ENCODE assay signal across 26 cellular contexts in the genomic region with DNA sequence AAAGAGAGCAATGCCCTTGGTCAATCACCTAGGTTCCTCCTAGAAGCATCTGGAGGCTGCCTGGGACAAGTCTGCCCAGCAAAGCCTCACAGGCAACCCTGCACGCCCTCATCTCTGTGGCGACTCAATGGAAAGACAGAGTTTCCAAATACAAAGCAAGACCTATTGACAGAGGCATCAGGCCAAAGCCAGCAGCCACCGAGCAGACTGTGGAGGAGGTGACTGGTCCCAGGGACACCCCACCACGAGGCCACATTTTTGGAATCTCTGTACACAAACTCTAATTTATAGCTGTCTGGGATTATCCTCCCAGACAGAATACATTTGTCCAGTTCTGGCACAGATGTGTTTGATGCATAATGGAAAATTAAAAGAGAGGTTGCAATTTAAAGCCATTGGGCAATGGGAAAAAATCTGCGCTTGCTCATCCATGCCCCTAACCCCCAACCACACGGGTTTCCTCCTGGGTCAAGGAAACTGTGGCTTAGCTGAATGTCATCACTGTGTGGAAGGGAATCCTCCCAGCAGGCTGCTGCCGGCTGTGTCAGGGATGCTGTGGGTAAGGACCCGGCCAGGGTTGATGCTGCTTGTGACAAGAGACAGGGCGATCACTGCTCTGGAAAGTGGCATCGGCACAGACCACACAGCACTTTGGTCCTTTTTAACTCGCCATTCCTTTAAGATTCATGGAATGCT. TPM values are rescaled to one million over a fixed set of nuclear protein-coding genes. Genes with fewer than 3 reads are reported as not detected.
DNase-seq lines count a peak whose midpoint lies in the region; ATAC-seq, FAIRE-seq and TF ChIP-seq lines count a peak whose summit lies in the region.
"Had no signal": no experiment of that assay in that cellular context is flagged by ENCODE, and none has a peak within 500 bp of the region (broad histone marks: within the 10 kb centered on the region; RNA-seq: fewer than 3 reads in every experiment).

No MANE protein-coding gene starts in this region.

- H3K36me3 ChIP-seq in mucosa of descending colon (ENCODE audit: low read depth), result no peaks in the 10 kb centered on the region
- peaks cover 5 to 6% of the 10 kb centered on the region in 2 donors for H3K36me3 ChIP-seq in stomach smooth muscle (ENCODE audit: control insufficient read depth in 2 of 2, insufficient read depth in 2 of 2, low read length in 2 of 2)
- no peaks in the 10 kb centered on the region for H3K36me3 ChIP-seq in kidney (ENCODE audit: control insufficient read depth in 1 of 2, insufficient read depth in 2 of 2, low read length in 2 of 2)
- H3K36me3 ChIP-seq: brain microvascular endothelial cell, esophagus squamous epithelium, lower lobe of right lung had no signal

- no peak overlapping the region for H3K4me3 Mint-ChIP-seq in activated T-helper 17 cell treated with anti-CD3 and anti-CD28 coated beads, Interleukin-2, amount 50 U/mL, for 72 hours
- H3K4me3 Mint-ChIP-seq: activated B cell treated with CpG ODN at 0.5 μM for 24 hours; activated naive CD8-positive, alpha-beta T cell treated with anti-CD3 and anti-CD28 coated beads, Interleukin-2, amount 10 ng/mL, durations not matched to agents 7 days and 5 days; CD4-positive, alpha-beta T cell; IgD-negative memory B cell had no signal

- intact Hi-C loops in mucosa of descending colon (cut with DNase I, micrococcal nuclease) (no loop called here), cardiac septum (cut with DNase I) (no loop called here), kidney (cut with DNase I) (no loop called here)

- H3K27me3 ChIP-seq in stomach smooth muscle (ENCODE audit: control insufficient read depth in 1 of 2, insufficient read depth in 2 of 2, low read length in 2 of 2), result no peaks in the 10 kb centered on the region

- peaks cover 36% of the 10 kb centered on the region for H3K4me1 Mint-ChIP-seq in activated T-helper 17 cell treated with anti-CD3 and anti-CD28 coated beads, Interleukin-2, amount 50 U/mL, for 72 hours
- H3K4me1 Mint-ChIP-seq: activated B cell treated with CpG ODN at 0.5 μM for 24 hours, IgD-negative memory B cell had no signal

- TF ChIP-seq CTCF in mucosa of descending colon (IDR thresholded peaks at IDR 0.05) (no peak), kidney (IDR thresholded peaks at IDR 0.05; ENCODE audit: borderline replicate concordance, extremely low read depth, insufficient read depth) (no peak)

- H3K27me3 Mint-ChIP-seq in activated T-helper 17 cell treated with anti-CD3 and anti-CD28 coated beads, Interleukin-2, amount 50 U/mL, for 72 hours, result no peaks in the 10 kb centered on the region

- H3K9me3 ChIP-seq in mucosa of descending colon, result no peaks in the 10 kb centered on the region
- H3K9me3 ChIP-seq in stomach smooth muscle (ENCODE audit: control insufficient read depth in 2 of 2, low read length in 2 of 2), result no peaks in the 10 kb centered on the region
- no peaks in the 10 kb centered on the region for H3K9me3 ChIP-seq in kidney (ENCODE audit: control insufficient read depth in 1 of 2, low read length in 2 of 2)
- H3K9me3 ChIP-seq: esophagus squamous epithelium, lower lobe of right lung had no signal

- no peaks in the 10 kb centered on the region for H3K9me3 Mint-ChIP-seq in activated T-helper 17 cell treated with anti-CD3 and anti-CD28 coated beads, Interleukin-2, amount 50 U/mL, for 72 hours
- H3K9me3 Mint-ChIP-seq: activated B cell treated with CpG ODN at 0.5 μM for 24 hours; activated naive CD8-positive, alpha-beta T cell treated with anti-CD3 and anti-CD28 coated beads, Interleukin-2, amount 10 ng/mL, durations not matched to agents 7 days and 5 days; CD4-positive, alpha-beta T cell had no signal

- H3K36me3 Mint-ChIP-seq in activated T-helper 17 cell treated with anti-CD3 and anti-CD28 coated beads, Interleukin-2, amount 50 U/mL, for 72 hours (ENCODE audit: low read depth), result no peaks in the 10 kb centered on the region
- H3K36me3 Mint-ChIP-seq: activated naive CD8-positive, alpha-beta T cell treated with anti-CD3 and anti-CD28 coated beads, Interleukin-2, amount 10 ng/mL, durations not matched to agents 7 days and 5 days had no signal

- FAIRE-seq in kidney (lab: Jason Lieb, UNC), result no peak
- FAIRE-seq: colon, GM19239 had no signal

- ATAC-seq in activated T-helper 17 cell treated with anti-CD3 and anti-CD28 coated beads, Interleukin-2, amount 50 U/mL, for 72 hours (replicated peaks), result no peak
- peak; percentile 29 for ATAC-seq in mucosa of descending colon
- ATAC-seq: lower lobe of right lung had no signal

- peak overlapping the region; percentile 80 for H3K27ac ChIP-seq in stomach smooth muscle (ENCODE audit: low read length)
- no peak overlapping the region for H3K27ac ChIP-seq in kidney (ENCODE audit: low read depth in 2 of 2, low read length in 2 of 2)
- H3K27ac ChIP-seq: brain microvascular endothelial cell, lower lobe of right lung had no signal

- H3K27ac Mint-ChIP-seq in activated T-helper 17 cell treated with anti-CD3 and anti-CD28 coated beads, Interleukin-2, amount 50 U/mL, for 72 hours, result peak overlapping the region; percentile 65
- H3K27ac Mint-ChIP-seq: activated B cell treated with CpG ODN at 0.5 μM for 24 hours; activated naive CD8-positive, alpha-beta T cell treated with anti-CD3 and anti-CD28 coated beads, Interleukin-2, amount 10 ng/mL, durations not matched to agents 7 days and 5 days; CD4-positive, alpha-beta T cell; IgD-negative memory B cell had no signal

- DNase-seq in Daoy (ENCODE audit: low read depth) (peak; percentile 53), mucosa of descending colon (no peak), cardiac septum (ENCODE audit: low spot score) (no peak), islet precursor cell (no peak), kidney (no peak)
- DNase-seq: activated B cell treated with CpG ODN at 0.5 μM for 24 hours; activated CD4-positive, alpha-beta T cell treated with anti-CD3 and anti-CD28 coated beads, Interleukin-2, amount 50 U/mL, for 4 hours; activated CD8-positive, alpha-beta memory T cell treated with anti-CD3 and anti-CD28 coated beads, Interleukin-2, amount 50 U/mL, for 48 hours; activated naive CD8-positive, alpha-beta T cell treated with anti-CD3 and anti-CD28 coated beads, Interleukin-2, amount 10 ng/mL, durations not matched to agents 7 days and 5 days; brain microvascular endothelial cell; CD4-positive, alpha-beta T cell; esophagus squamous epithelium; lower lobe of right lung; NCI-H2029 treated with DMSO at 0.1 percent for 48 hours; NCI-H2227 treated with DMSO at 0.1 percent for 48 hours; NCI-H774; Right ventricle myocardium superior; T-helper 9 cell had no signal

- H3K4me1 ChIP-seq in mucosa of descending colon (ENCODE audit: low read depth) (no peaks in the 10 kb centered on the region), stomach smooth muscle (ENCODE audit: control insufficient read depth, insufficient read depth, low read length) (peaks cover 55% of the 10 kb centered on the region), kidney (ENCODE audit: control insufficient read depth in 1 of 2, insufficient read depth in 1 of 2, low read depth in 1 of 2, low read length in 2 of 2) (no peaks in the 10 kb centered on the region)
- H3K4me1 ChIP-seq: lower lobe of right lung had no signal

- H3K9ac ChIP-seq in stomach smooth muscle (ENCODE audit: low read length in 2 of 2), result no peak overlapping the region
- no peak overlapping the region for H3K9ac ChIP-seq in kidney (ENCODE audit: low read length in 2 of 2)

- H3K4me3 ChIP-seq in mucosa of descending colon (no peak overlapping the region), stomach smooth muscle (ENCODE audit: low read length in 2 of 2) (no peak overlapping the region), kidney (ENCODE audit: low read length in 2 of 2) (no peak overlapping the region)
- H3K4me3 ChIP-seq: esophagus squamous epithelium, lower lobe of right lung had no signal

RNA-seq across cellular contexts. Expression of gene TSPAN2, which starts 14.3 kb away (rescaled TPM):
- 11.7 and 14.9 TPM in 2 replicates for total RNA-seq in Daoy (2014; rRNA removed; shearing (Covaris generic))
- total RNA-seq in activated T-helper 17 cell treated with anti-CD3 and anti-CD28 coated beads, Interleukin-2, amount 50 U/mL, for 72 hours, result 1 to 10 TPM in 1 of 2 donors, under 1 TPM in 1; 0.95 to 2.5 TPM
- total RNA-seq in mucosa of descending colon (10 to 100 TPM in 1 of 3 donors, 1 to 10 TPM in 2; 4.3 to 84.2 (median 6.3) TPM), cardiac septum (3.3 TPM), kidney (9.9 TPM)
- polyA plus RNA-seq in kidney (ENCODE audit: insufficient read depth, low read depth, low replicate concordance), result 14.6 TPM

RNA-seq across cellular contexts. Expression of gene TSHB, which starts 45.4 kb away (rescaled TPM):
- total RNA-seq in Daoy (2014; rRNA removed; shearing (Covaris generic)), result not detected in 2 replicates
- not detected for total RNA-seq in activated T-helper 17 cell treated with anti-CD3 and anti-CD28 coated beads, Interleukin-2, amount 50 U/mL, for 72 hours
- total RNA-seq in mucosa of descending colon, result not detected
- not detected for total RNA-seq in cardiac septum
- total RNA-seq in kidney, result not detected
- polyA plus RNA-seq in kidney (ENCODE audit: insufficient read depth, low read depth, low replicate concordance), result not detected
- total RNA-seq: activated B cell treated with CpG ODN at 0.5 μM for 24 hours; activated naive CD8-positive, alpha-beta T cell treated with anti-CD3 and anti-CD28 coated beads, Interleukin-2, amount 10 ng/mL, durations not matched to agents 7 days and 5 days; CD4-positive, alpha-beta T cell; esophagus squamous epithelium; lower lobe of right lung; OCI-LY7; pulmonary artery endothelial cell; Right ventricle myocardium superior; temporal lobe had no signal
- polyA plus RNA-seq: IgD-negative memory B cell had no signal
